ENCODE assay signal across 1 cellular context in genomic region chr16:20359997-20360396, GRCh38.
TF ChIP-seq lines count a peak whose summit lies in the region.

No MANE protein-coding gene starts in this region.

TF ChIP-seq in A549, 52 proteins besides CTCF, POLR2A, EP300 and RAD21 (continued from another document):
- TF ChIP-seq HMGXB4 (CRISPR knock-in tag; IDR thresholded peaks at IDR 0.05; ENCODE audit: borderline replicate concordance) (no peak), RARB (CRISPR knock-in tag; IDR thresholded peaks at IDR 0.05) (no peak)
TF ChIP-seq in A549: peak in this region for 0.
